Comparison of ENCODE assay signal across 13 cellular contexts in genomic region chr7:13414181-13414580, GRCh38.
DNase-seq lines count a peak whose midpoint lies in the region; ATAC-seq and TF ChIP-seq lines count a peak whose summit lies in the region.
"Had no signal": no experiment of that assay in that cellular context is flagged by ENCODE, and none has a peak within 500 bp of the region (broad histone marks: within the 10 kb centered on the region; RNA-seq: fewer than 3 reads in every experiment).

No MANE protein-coding gene starts in this region.

- peaks cover 14% of the 10 kb centered on the region for H3K9me3 Mint-ChIP-seq in WTC11

- intact Hi-C loops in right cardiac atrium (cut with DNase I) = no loop called here
- intact Hi-C loops in heart left ventricle (cut with DNase I) = no loop called here

- TF ChIP-seq CTCF in heart left ventricle (IDR thresholded peaks at IDR 0.05) (no peak), suprapubic skin (IDR thresholded peaks at IDR 0.05) (no peak), WTC11 (IDR thresholded peaks at IDR 0.05) (no peak)

- H3K4me3 ChIP-seq in right cardiac atrium (ENCODE audit: low read length) (peak overlapping the region; percentile 44), heart left ventricle (peak overlapping the region in 2 of 12 donors; percentile 13 to 30), skeletal muscle tissue (ENCODE audit: low read length in 3 of 3) (peak overlapping the region; percentile 41 to 54 (median 46)), suprapubic skin (no peak overlapping the region)
- H3K4me3 ChIP-seq: BLaER1 treated with 17β-estradiol and CSF1 and Interleukin-3, amounts not matched to agents 10 nM and 100 nM had no signal

- CTCF ChIA-PET in WTC11 (lab: Charles Lee) = no interaction called here

- H3K27me3 Mint-ChIP-seq in WTC11 (ENCODE audit: low read depth) = no peaks in the 10 kb centered on the region

- POLR2A ChIA-PET in WTC11 (lab: Charles Lee) = no interaction called here

- H3K9me3 ChIP-seq in right cardiac atrium (ENCODE audit: control insufficient read depth, low read length) = no peaks in the 10 kb centered on the region
- peaks cover 0 to 15% (median 0%) of the 10 kb centered on the region in 12 donors for H3K9me3 ChIP-seq in heart left ventricle
- H3K9me3 ChIP-seq in skeletal muscle tissue (ENCODE audit: control insufficient read depth in 3 of 3, low read length in 3 of 3) = no peaks in the 10 kb centered on the region
- no peaks in the 10 kb centered on the region for H3K9me3 ChIP-seq in suprapubic skin

- H3K4me1 ChIP-seq in right cardiac atrium (ENCODE audit: control insufficient read depth, insufficient read depth, low read length) (no peaks in the 10 kb centered on the region), heart left ventricle (peaks cover 0 to 4% (median 0%) of the 10 kb centered on the region in 12 donors), skeletal muscle tissue (ENCODE audit: control insufficient read depth in 3 of 3, insufficient read depth in 3 of 3, low read length in 3 of 3) (peaks cover 0 to 4% (median 4%) of the 10 kb centered on the region in 3 donors), suprapubic skin (no peaks in the 10 kb centered on the region)

- H3K4me3 Mint-ChIP-seq in WTC11 = no peak overlapping the region
- H3K4me3 Mint-ChIP-seq: CD8-positive, alpha-beta T cell; H9 had no signal

- DNase-seq in right cardiac atrium = no peak
- DNase-seq in heart left ventricle = no peak
- peak; percentile 69 for DNase-seq in NCI-H446 treated with DMSO at 0.1 percent for 48 hours (lab: John Stamatoyannopoulos, UW)
- peak; percentile 90 for DNase-seq in cerebellar cortex (ENCODE audit: low spot score)
- DNase-seq in suprapubic skin (ENCODE audit: low spot score in 2 of 2) = no peak
- DNase-seq in WTC11 (ENCODE audit: low spot score) = no peak
- DNase-seq: CD8-positive, alpha-beta T cell; H9; KG1; NCI-H1436 had no signal

- TF ChIP-seq POLR2A in heart left ventricle (IDR thresholded peaks at IDR 0.05) (no peak), suprapubic skin (IDR thresholded peaks at IDR 0.05) (no peak)

- H3K27me3 ChIP-seq in right cardiac atrium (ENCODE audit: control insufficient read depth, insufficient read depth) (no peaks in the 10 kb centered on the region), heart left ventricle (no peaks in the 10 kb centered on the region), skeletal muscle tissue (ENCODE audit: control insufficient read depth in 3 of 3, insufficient read depth in 3 of 3, low read length in 3 of 3) (no peaks in the 10 kb centered on the region), suprapubic skin (no peaks in the 10 kb centered on the region)
- H3K27me3 ChIP-seq: BLaER1 treated with 17β-estradiol and CSF1 and Interleukin-3, amounts not matched to agents 10 nM and 100 nM had no signal

- no peaks in the 10 kb centered on the region for H3K36me3 ChIP-seq in heart left ventricle
- H3K36me3 ChIP-seq in skeletal muscle tissue (ENCODE audit: control insufficient read depth in 3 of 3, insufficient read depth in 3 of 3, low read length in 3 of 3) = no peaks in the 10 kb centered on the region
- H3K36me3 ChIP-seq in suprapubic skin = no peaks in the 10 kb centered on the region
- H3K36me3 ChIP-seq: BLaER1 treated with 17β-estradiol and CSF1 and Interleukin-3, amounts not matched to agents 10 nM and 100 nM had no signal

- H3K4me1 Mint-ChIP-seq in WTC11 = no peaks in the 10 kb centered on the region
- H3K4me1 Mint-ChIP-seq: H9 had no signal

- ATAC-seq in right cardiac atrium = no peak
- no peak for ATAC-seq in heart left ventricle
- ATAC-seq in WTC11 = no peak
- ATAC-seq in HG02973 (IDR thresholded peaks at IDR 0.05; ENCODE audit: unreplicated experiment) = no peak
- ATAC-seq: CD8-positive, alpha-beta T cell had no signal

- H3K9ac ChIP-seq in skeletal muscle tissue (ENCODE audit: low read depth in 1 of 3, low read length in 3 of 3) = no peak overlapping the region
- H3K9ac ChIP-seq: BLaER1 treated with 17β-estradiol and CSF1 and Interleukin-3, amounts not matched to agents 10 nM and 100 nM had no signal

- H3K27ac ChIP-seq in right cardiac atrium (ENCODE audit: low read length) (no peak overlapping the region), heart left ventricle (no peak overlapping the region), skeletal muscle tissue (ENCODE audit: low read depth, low read length) (peak overlapping the region; percentile 77), suprapubic skin (no peak overlapping the region)
- H3K27ac ChIP-seq: BLaER1 treated with 17β-estradiol and CSF1 and Interleukin-3, amounts not matched to agents 10 nM and 100 nM had no signal

- TF ChIP-seq EP300 in suprapubic skin (IDR thresholded peaks at IDR 0.05) = no peak

- no peak overlapping the region for H3K27ac Mint-ChIP-seq in WTC11
- H3K27ac Mint-ChIP-seq: CD8-positive, alpha-beta T cell; H9 had no signal

- H3K36me3 Mint-ChIP-seq in WTC11 = peaks cover 7% of the 10 kb centered on the region
- H3K36me3 Mint-ChIP-seq: CD8-positive, alpha-beta T cell had no signal

TF ChIP-seq in WTC11, 78 proteins besides CTCF, POLR2A, EP300 and RAD21:
- TF ChIP-seq IRF2 (CRISPR knock-in tag; IDR thresholded peaks at IDR 0.05; ENCODE audit: borderline replicate concordance, low read depth) (no peak), RELA (CRISPR knock-in tag; IDR thresholded peaks at IDR 0.05; ENCODE audit: borderline replicate concordance) (no peak), ZNF317 (CRISPR knock-in tag; IDR thresholded peaks at IDR 0.05; ENCODE audit: borderline replicate concordance, low read depth) (no peak), USF2 (CRISPR knock-in tag; IDR thresholded peaks at IDR 0.05) (no peak), CBFB (CRISPR knock-in tag; IDR thresholded peaks at IDR 0.05; ENCODE audit: low read depth) (no peak), NR2C2 (CRISPR knock-in tag; IDR thresholded peaks at IDR 0.05) (no peak), KAT7 (CRISPR knock-in tag; IDR thresholded peaks at IDR 0.05; ENCODE audit: borderline replicate concordance) (no peak)
- TF ChIP-seq, protein P1, sequence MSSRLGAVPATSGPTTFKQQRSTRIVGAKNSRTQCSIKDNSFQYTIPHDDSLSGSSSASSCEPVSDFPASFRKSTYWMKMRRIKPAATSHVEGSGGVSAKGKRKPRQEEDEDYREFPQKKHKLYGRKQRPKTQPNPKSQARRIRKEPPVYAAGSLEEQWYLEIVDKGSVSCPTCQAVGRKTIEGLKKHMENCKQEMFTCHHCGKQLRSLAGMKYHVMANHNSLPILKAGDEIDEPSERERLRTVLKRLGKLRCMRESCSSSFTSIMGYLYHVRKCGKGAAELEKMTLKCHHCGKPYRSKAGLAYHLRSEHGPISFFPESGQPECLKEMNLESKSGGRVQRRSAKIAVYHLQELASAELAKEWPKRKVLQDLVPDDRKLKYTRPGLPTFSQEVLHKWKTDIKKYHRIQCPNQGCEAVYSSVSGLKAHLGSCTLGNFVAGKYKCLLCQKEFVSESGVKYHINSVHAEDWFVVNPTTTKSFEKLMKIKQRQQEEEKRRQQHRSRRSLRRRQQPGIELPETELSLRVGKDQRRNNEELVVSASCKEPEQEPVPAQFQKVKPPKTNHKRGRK (CRISPR knock-in tag; IDR thresholded peaks at IDR 0.05; ENCODE audit: borderline replicate concordance) = no peak
- TF ChIP-seq, protein P2, sequence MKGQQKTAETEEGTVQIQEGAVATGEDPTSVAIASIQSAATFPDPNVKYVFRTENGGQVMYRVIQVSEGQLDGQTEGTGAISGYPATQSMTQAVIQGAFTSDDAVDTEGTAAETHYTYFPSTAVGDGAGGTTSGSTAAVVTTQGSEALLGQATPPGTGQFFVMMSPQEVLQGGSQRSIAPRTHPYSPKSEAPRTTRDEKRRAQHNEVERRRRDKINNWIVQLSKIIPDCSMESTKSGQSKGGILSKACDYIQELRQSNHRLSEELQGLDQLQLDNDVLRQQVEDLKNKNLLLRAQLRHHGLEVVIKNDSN (CRISPR knock-in tag; IDR thresholded peaks at IDR 0.05) = no peak

Comparison
In these comparisons a context has a peak if more than half of its experiments do, and no peak if none do; other contexts are left out.
1. DNase-seq: peak in NCI-H446 treated with DMSO at 0.1 percent for 48 hours (single experiment) and cerebellar cortex (single experiment); none in right cardiac atrium (0 of 3), heart left ventricle (0 of 5), suprapubic skin (0 of 2) and WTC11 (single experiment).